ENCODE assay signal across 12 cellular contexts in genomic region chr20:25498280-25498606, GRCh38.
DNase-seq lines count a peak whose midpoint lies in the region; ATAC-seq and TF ChIP-seq lines count a peak whose summit lies in the region.
"Had no signal": no experiment of that assay in that cellular context is flagged by ENCODE, and none has a peak within 500 bp of the region (broad histone marks: within the 10 kb centered on the region; RNA-seq: fewer than 3 reads in every experiment).

No MANE protein-coding gene starts in this region.

- WGBS in gastroesophageal sphincter (ENCODE audit: low coverage in 1 of 2), 2 donors, result no CpG with 5 or more reads among the region's 6 CpGs

- CTCF ChIA-PET in T-cell (lab: Charles Lee), result no interaction called here

- no peaks in the 10 kb centered on the region for H3K27me3 ChIP-seq in BLaER1 treated with 17β-estradiol and CSF1 and Interleukin-3, amounts not matched to agents 10 nM and 100 nM
- H3K27me3 ChIP-seq in H7 (ENCODE audit: control insufficient read depth, insufficient read depth, low read length) (no peaks in the 10 kb centered on the region), gastroesophageal sphincter (no peaks in the 10 kb centered on the region)

- intact Hi-C loops in left ventricle myocardium superior (cut with micrococcal nuclease), result no loop called here

- H3K4me1 ChIP-seq in BLaER1 treated with 17β-estradiol and CSF1 and Interleukin-3, amounts not matched to agents 10 nM and 100 nM, result peaks cover 5 to 73% (median 53%) of the 10 kb centered on the region in 10 experiments; a peak in 17 of 20 replicates
- no peaks in the 10 kb centered on the region for H3K4me1 ChIP-seq in gastroesophageal sphincter

- H3K4me1 Mint-ChIP-seq in progenitor cell of endocrine pancreas (ENCODE audit: low read depth), result no peaks in the 10 kb centered on the region
- no peaks in the 10 kb centered on the region for H3K4me1 Mint-ChIP-seq in T-cell
- H3K4me1 Mint-ChIP-seq: B cell, CD14-positive monocyte had no signal

- DNase-seq in H7 (peak; percentile 29), progenitor cell of endocrine pancreas (ENCODE audit: low spot score, unreplicated experiment) (no peak), T-cell (no peak), left ventricle myocardium superior (no peak)
- DNase-seq: CD8-positive, alpha-beta T cell; COR-L47; GF-D8 had no signal

- H3K36me3 ChIP-seq in BLaER1 treated with 17β-estradiol and CSF1 and Interleukin-3, amounts not matched to agents 10 nM and 100 nM, result no peaks in the 10 kb centered on the region
- H3K36me3 ChIP-seq in H7 (replicated peaks; ENCODE audit: control insufficient read depth, insufficient read depth, low read length), result peaks cover 6% of the 10 kb centered on the region
- H3K36me3 ChIP-seq in gastroesophageal sphincter, result peaks cover 0 to 56% of the 10 kb centered on the region in 2 donors

- H3K27ac ChIP-seq in BLaER1 treated with 17β-estradiol and CSF1 and Interleukin-3, amounts not matched to agents 10 nM and 100 nM, result no peak overlapping the region
- no peak overlapping the region for H3K27ac ChIP-seq in gastroesophageal sphincter

- ATAC-seq in gastroesophageal sphincter, result peak; percentile 24
- ATAC-seq in T-cell (replicated peaks in 1 of 4), result no peak
- ATAC-seq in left ventricle myocardium superior, result no peak
- ATAC-seq in GM21367 (IDR thresholded peaks at IDR 0.05; ENCODE audit: unreplicated experiment), result no peak
- ATAC-seq: CD8-positive, alpha-beta T cell had no signal

- TF ChIP-seq POLR2A in gastroesophageal sphincter (IDR thresholded peaks at IDR 0.05), result no peak

- H3K4me3 ChIP-seq in BLaER1 treated with 17β-estradiol and CSF1 and Interleukin-3, amounts not matched to agents 10 nM and 100 nM, result no peak overlapping the region
- H3K4me3 ChIP-seq in H7 (ENCODE audit: insufficient read depth, low read depth, low read length), result no peak overlapping the region
- H3K4me3 ChIP-seq in gastroesophageal sphincter, result no peak overlapping the region

- 0 out of 22 replicates have a peak, but pooled peaks cover 0 to 6% (median 0%) of the 10 kb centered on the region in 11 experiments for H4K20me1 ChIP-seq in BLaER1 treated with 17β-estradiol and CSF1 and Interleukin-3, amounts not matched to agents 10 nM and 100 nM

- no peaks in the 10 kb centered on the region for H3K9me3 ChIP-seq in BLaER1 treated with 17β-estradiol and CSF1 and Interleukin-3, amounts not matched to agents 10 nM and 100 nM (replicated peaks in 1 of 11)
- no peaks in the 10 kb centered on the region for H3K9me3 ChIP-seq in gastroesophageal sphincter

- H3K4me3 Mint-ChIP-seq in progenitor cell of endocrine pancreas (ENCODE audit: low read depth) (no peak overlapping the region), T-cell (no peak overlapping the region)
- H3K4me3 Mint-ChIP-seq: B cell; CD14-positive monocyte; CD8-positive, alpha-beta T cell had no signal

- POLR2A ChIA-PET in T-cell (lab: Charles Lee), result no interaction called here

- no peak for TF ChIP-seq EP300 in gastroesophageal sphincter (IDR thresholded peaks at IDR 0.05)

- H3K4me2 ChIP-seq in BLaER1 treated with 17β-estradiol and CSF1 and Interleukin-3, amounts not matched to agents 10 nM and 100 nM, result peak overlapping the region in 9 of 11 experiments; percentile 5 to 86 (median 77); a peak in 14 of 22 replicates

- H3K27ac Mint-ChIP-seq in progenitor cell of endocrine pancreas, result peak overlapping the region; percentile 82
- no peak overlapping the region for H3K27ac Mint-ChIP-seq in T-cell
- H3K27ac Mint-ChIP-seq: B cell; CD8-positive, alpha-beta T cell had no signal

- TF ChIP-seq CTCF in gastroesophageal sphincter (IDR thresholded peaks at IDR 0.05) (no peak), progenitor cell of endocrine pancreas (IDR thresholded peaks at IDR 0.05; ENCODE audit: unreplicated experiment) (no peak)

- H3K9me3 Mint-ChIP-seq in progenitor cell of endocrine pancreas (ENCODE audit: low read depth) (no peaks in the 10 kb centered on the region), T-cell (no peaks in the 10 kb centered on the region)
- H3K9me3 Mint-ChIP-seq: CD14-positive monocyte; CD8-positive, alpha-beta T cell had no signal

- H3K27me3 Mint-ChIP-seq in progenitor cell of endocrine pancreas, result no peaks in the 10 kb centered on the region
- H3K27me3 Mint-ChIP-seq in T-cell, result no peaks in the 10 kb centered on the region
- H3K27me3 Mint-ChIP-seq: B cell had no signal

- H3K36me3 Mint-ChIP-seq in progenitor cell of endocrine pancreas (ENCODE audit: insufficient read depth) (peaks cover 16% of the 10 kb centered on the region), T-cell (no peaks in the 10 kb centered on the region)
- H3K36me3 Mint-ChIP-seq: CD14-positive monocyte; CD8-positive, alpha-beta T cell had no signal

- peak overlapping the region in 1 of 11 experiments; percentile 10; a peak in 1 of 22 replicates for H3K9ac ChIP-seq in BLaER1 treated with 17β-estradiol and CSF1 and Interleukin-3, amounts not matched to agents 10 nM and 100 nM
